In the genomic region with DNA sequence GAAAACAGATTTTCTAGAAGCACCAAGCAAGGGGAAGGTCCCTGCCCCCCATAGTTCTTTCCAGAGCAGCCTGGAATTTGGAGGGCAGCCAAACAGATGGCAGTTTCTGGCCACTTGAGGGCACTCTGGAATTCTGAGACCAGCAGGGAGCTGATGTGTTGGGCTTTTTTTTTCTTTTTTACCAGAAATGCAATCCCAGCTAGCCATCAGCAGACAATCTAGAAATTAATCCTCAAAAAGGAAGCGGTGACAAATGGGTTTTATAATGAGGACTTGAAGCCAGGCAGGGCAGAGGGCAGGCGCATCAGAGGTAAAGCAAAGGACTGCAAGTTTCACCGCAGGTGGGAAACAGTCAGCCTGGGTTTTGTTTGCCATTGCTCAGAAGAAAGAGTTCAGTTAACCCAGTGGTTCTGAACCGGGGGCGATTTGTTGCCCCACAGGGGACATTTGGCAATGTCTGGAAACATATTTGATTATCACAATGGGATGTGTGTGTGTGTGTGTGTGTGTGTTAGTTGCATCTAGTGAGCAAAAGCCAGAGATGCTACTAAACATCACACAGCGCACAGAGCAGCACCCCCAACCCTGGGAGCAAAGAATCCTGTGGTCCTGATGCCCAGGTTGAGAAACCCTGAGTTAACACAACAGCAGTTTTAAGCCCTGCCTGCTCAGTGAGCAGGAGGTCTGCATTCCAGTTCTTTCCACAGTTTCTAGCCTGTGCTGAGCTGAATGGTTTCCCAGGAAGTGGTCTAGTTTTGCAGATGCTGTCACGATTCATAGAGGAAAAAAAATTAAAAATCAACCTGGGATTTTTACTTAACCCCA, we compare ENCODE assay signal across 1 cellular context.
TF ChIP-seq lines count a peak whose summit lies in the region.

No MANE protein-coding gene starts in this region.

TF ChIP-seq in HEK293, 187 proteins besides CTCF, POLR2A, EP300 and RAD21 (continued from another document and continues in another):
- TF ChIP-seq ZNF518A (tag by site-specific recombination; conservative IDR thresholded peaks at IDR 0.05; ENCODE audit: low read depth): 0 out of 2 replicates have a peak, but pooled peaks have one; percentile 24
- no peak for TF ChIP-seq ZNF391 (tag by site-specific recombination; IDR thresholded peaks at IDR 0.05; ENCODE audit: borderline replicate concordance, low read depth)
- no peak for TF ChIP-seq ZNF239 (tag by site-specific recombination; IDR thresholded peaks at IDR 0.05)
- no peak for TF ChIP-seq ZNF548 (tag by site-specific recombination; IDR thresholded peaks at IDR 0.05)
- TF ChIP-seq MZF1 (tag by site-specific recombination; IDR thresholded peaks at IDR 0.05; ENCODE audit: borderline replicate concordance): no peak
- TF ChIP-seq, protein P1, sequence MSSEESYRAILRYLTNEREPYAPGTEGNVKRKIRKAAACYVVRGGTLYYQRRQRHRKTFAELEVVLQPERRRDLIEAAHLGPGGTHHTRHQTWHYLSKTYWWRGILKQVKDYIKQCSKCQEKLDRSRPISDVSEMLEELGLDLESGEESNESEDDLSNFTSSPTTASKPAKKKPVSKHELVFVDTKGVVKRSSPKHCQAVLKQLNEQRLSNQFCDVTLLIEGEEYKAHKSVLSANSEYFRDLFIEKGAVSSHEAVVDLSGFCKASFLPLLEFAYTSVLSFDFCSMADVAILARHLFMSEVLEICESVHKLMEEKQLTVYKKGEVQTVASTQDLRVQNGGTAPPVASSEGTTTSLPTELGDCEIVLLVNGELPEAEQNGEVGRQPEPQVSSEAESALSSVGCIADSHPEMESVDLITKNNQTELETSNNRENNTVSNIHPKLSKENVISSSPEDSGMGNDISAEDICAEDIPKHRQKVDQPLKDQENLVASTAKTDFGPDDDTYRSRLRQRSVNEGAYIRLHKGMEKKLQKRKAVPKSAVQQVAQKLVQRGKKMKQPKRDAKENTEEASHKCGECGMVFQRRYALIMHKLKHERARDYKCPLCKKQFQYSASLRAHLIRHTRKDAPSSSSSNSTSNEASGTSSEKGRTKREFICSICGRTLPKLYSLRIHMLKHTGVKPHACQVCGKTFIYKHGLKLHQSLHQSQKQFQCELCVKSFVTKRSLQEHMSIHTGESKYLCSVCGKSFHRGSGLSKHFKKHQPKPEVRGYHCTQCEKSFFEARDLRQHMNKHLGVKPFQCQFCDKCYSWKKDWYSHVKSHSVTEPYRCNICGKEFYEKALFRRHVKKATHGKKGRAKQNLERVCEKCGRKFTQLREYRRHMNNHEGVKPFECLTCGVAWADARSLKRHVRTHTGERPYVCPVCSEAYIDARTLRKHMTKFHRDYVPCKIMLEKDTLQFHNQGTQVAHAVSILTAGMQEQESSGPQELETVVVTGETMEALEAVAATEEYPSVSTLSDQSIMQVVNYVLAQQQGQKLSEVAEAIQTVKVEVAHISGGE (tag by site-specific recombination; conservative IDR thresholded peaks at IDR 0.05; ENCODE audit: low read depth): no peak
- no peak for TF ChIP-seq ZNF785 (tag by site-specific recombination; IDR thresholded peaks at IDR 0.05)
- TF ChIP-seq, protein P2, sequence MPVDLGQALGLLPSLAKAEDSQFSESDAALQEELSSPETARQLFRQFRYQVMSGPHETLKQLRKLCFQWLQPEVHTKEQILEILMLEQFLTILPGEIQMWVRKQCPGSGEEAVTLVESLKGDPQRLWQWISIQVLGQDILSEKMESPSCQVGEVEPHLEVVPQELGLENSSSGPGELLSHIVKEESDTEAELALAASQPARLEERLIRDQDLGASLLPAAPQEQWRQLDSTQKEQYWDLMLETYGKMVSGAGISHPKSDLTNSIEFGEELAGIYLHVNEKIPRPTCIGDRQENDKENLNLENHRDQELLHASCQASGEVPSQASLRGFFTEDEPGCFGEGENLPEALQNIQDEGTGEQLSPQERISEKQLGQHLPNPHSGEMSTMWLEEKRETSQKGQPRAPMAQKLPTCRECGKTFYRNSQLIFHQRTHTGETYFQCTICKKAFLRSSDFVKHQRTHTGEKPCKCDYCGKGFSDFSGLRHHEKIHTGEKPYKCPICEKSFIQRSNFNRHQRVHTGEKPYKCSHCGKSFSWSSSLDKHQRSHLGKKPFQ (tag by site-specific recombination; IDR thresholded peaks at IDR 0.05): no peak
- no peak for TF ChIP-seq ZNF433 (tag by site-specific recombination; IDR thresholded peaks at IDR 0.05; ENCODE audit: low read depth)
- no peak for TF ChIP-seq KLF1 (tag by site-specific recombination; IDR thresholded peaks at IDR 0.05)
- no peak for TF ChIP-seq ZNF530 (tag by site-specific recombination; IDR thresholded peaks at IDR 0.05; ENCODE audit: low read depth)
- TF ChIP-seq SCRT2 (tag by site-specific recombination; IDR thresholded peaks at IDR 0.05): no peak
- TF ChIP-seq, protein P3, sequence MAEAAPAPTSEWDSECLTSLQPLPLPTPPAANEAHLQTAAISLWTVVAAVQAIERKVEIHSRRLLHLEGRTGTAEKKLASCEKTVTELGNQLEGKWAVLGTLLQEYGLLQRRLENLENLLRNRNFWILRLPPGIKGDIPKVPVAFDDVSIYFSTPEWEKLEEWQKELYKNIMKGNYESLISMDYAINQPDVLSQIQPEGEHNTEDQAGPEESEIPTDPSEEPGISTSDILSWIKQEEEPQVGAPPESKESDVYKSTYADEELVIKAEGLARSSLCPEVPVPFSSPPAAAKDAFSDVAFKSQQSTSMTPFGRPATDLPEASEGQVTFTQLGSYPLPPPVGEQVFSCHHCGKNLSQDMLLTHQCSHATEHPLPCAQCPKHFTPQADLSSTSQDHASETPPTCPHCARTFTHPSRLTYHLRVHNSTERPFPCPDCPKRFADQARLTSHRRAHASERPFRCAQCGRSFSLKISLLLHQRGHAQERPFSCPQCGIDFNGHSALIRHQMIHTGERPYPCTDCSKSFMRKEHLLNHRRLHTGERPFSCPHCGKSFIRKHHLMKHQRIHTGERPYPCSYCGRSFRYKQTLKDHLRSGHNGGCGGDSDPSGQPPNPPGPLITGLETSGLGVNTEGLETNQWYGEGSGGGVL (tag by site-specific recombination; IDR thresholded peaks at IDR 0.05): no peak
- no peak for TF ChIP-seq YY1 (tag by site-specific recombination; IDR thresholded peaks at IDR 0.05)
- TF ChIP-seq KLF16 (tag by site-specific recombination; IDR thresholded peaks at IDR 0.05): no peak
- TF ChIP-seq, protein P4, sequence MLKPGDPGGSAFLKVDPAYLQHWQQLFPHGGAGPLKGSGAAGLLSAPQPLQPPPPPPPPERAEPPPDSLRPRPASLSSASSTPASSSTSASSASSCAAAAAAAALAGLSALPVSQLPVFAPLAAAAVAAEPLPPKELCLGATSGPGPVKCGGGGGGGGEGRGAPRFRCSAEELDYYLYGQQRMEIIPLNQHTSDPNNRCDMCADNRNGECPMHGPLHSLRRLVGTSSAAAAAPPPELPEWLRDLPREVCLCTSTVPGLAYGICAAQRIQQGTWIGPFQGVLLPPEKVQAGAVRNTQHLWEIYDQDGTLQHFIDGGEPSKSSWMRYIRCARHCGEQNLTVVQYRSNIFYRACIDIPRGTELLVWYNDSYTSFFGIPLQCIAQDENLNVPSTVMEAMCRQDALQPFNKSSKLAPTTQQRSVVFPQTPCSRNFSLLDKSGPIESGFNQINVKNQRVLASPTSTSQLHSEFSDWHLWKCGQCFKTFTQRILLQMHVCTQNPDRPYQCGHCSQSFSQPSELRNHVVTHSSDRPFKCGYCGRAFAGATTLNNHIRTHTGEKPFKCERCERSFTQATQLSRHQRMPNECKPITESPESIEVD (tag by site-specific recombination; IDR thresholded peaks at IDR 0.05): peak; percentile 85
- no peak for TF ChIP-seq ZNF274 (IDR thresholded peaks at IDR 0.05; ENCODE audit: low read length)
- no peak for TF ChIP-seq ZNF274 (tag by site-specific recombination; IDR thresholded peaks at IDR 0.05; ENCODE audit: borderline replicate concordance)
- TF ChIP-seq ZSCAN23 (tag by site-specific recombination; IDR thresholded peaks at IDR 0.05): no peak
- no peak for TF ChIP-seq ZNF184 (tag by site-specific recombination; IDR thresholded peaks at IDR 0.05)
- TF ChIP-seq ZNF404 (tag by site-specific recombination; IDR thresholded peaks at IDR 0.05): no peak
- TF ChIP-seq ZNF585B (tag by site-specific recombination; IDR thresholded peaks at IDR 0.05): no peak
- no peak for TF ChIP-seq ZNF624 (tag by site-specific recombination; IDR thresholded peaks at IDR 0.05)
- TF ChIP-seq SETDB1 (IDR thresholded peaks at IDR 0.05; ENCODE audit: insufficient read length, low read length): no peak
- no peak for TF ChIP-seq HOXD13 (CRISPR knock-in tag; IDR thresholded peaks at IDR 0.05; ENCODE audit: borderline replicate concordance)
- TF ChIP-seq ZNF302 (tag by site-specific recombination; IDR thresholded peaks at IDR 0.05; ENCODE audit: low read depth): no peak
- no peak for TF ChIP-seq ZNF701 (tag by site-specific recombination; IDR thresholded peaks at IDR 0.05)
- TF ChIP-seq ZNF174 (tag by site-specific recombination; IDR thresholded peaks at IDR 0.05): no peak
- no peak for TF ChIP-seq ZNF555 (tag by site-specific recombination; conservative IDR thresholded peaks at IDR 0.05)
- no peak for TF ChIP-seq ZSCAN16 (tag by site-specific recombination; IDR thresholded peaks at IDR 0.05)
- TF ChIP-seq ZNF777 (tag by site-specific recombination; IDR thresholded peaks at IDR 0.05; ENCODE audit: borderline replicate concordance): no peak
- TF ChIP-seq ZNF571 (tag by site-specific recombination; IDR thresholded peaks at IDR 0.05): no peak
- no peak for TF ChIP-seq ZEB2 (tag by site-specific recombination; IDR thresholded peaks at IDR 0.05)
- no peak for TF ChIP-seq ZNF133 (tag by site-specific recombination; IDR thresholded peaks at IDR 0.05)
- TF ChIP-seq ZNF658 (tag by site-specific recombination; IDR thresholded peaks at IDR 0.05): no peak
- TF ChIP-seq ZNF148 (tag by site-specific recombination; IDR thresholded peaks at IDR 0.05; ENCODE audit: borderline replicate concordance): no peak
- no peak for TF ChIP-seq ZNF830 (tag by site-specific recombination; IDR thresholded peaks at IDR 0.05; ENCODE audit: low read depth)
- TF ChIP-seq, protein P5, sequence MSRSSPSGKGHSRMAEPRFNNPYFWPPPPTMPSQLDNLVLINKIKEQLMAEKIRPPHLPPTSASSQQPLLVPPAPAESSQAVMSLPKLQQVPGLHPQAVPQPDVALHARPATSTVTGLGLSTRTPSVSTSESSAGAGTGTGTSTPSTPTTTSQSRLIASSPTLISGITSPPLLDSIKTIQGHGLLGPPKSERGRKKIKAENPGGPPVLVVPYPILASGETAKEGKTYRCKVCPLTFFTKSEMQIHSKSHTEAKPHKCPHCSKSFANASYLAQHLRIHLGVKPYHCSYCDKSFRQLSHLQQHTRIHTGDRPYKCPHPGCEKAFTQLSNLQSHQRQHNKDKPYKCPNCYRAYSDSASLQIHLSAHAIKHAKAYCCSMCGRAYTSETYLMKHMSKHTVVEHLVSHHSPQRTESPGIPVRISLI (tag by site-specific recombination; IDR thresholded peaks at IDR 0.05): no peak
- no peak for TF ChIP-seq ZNF558 (tag by site-specific recombination; IDR thresholded peaks at IDR 0.05)
- TF ChIP-seq ZNF155 (tag by site-specific recombination; IDR thresholded peaks at IDR 0.05): no peak
- no peak for TF ChIP-seq ZNF121 (tag by site-specific recombination; IDR thresholded peaks at IDR 0.05)
- no peak for TF ChIP-seq ZNF311 (tag by site-specific recombination; IDR thresholded peaks at IDR 0.05; ENCODE audit: borderline replicate concordance)
- TF ChIP-seq GFI1B (tag by site-specific recombination; IDR thresholded peaks at IDR 0.05): 0 out of 2 replicates have a peak, but pooled peaks have one; percentile 8
- no peak for TF ChIP-seq ZNF221 (tag by site-specific recombination; IDR thresholded peaks at IDR 0.05; ENCODE audit: borderline replicate concordance)
- TF ChIP-seq HOXA7 (CRISPR knock-in tag; IDR thresholded peaks at IDR 0.05; ENCODE audit: borderline replicate concordance): no peak
